ENCODE assay signal across 8 cellular contexts in genomic region chr13:31162151-31163008, GRCh38. TPM values are rescaled to one million over a fixed set of nuclear protein-coding genes. Genes with fewer than 3 reads are reported as not detected.
DNase-seq lines count a peak whose midpoint lies in the region; ATAC-seq lines count a peak whose summit lies in the region.

No MANE protein-coding gene starts in this region.

- H3K9ac ChIP-seq in mucosa of rectum (ENCODE audit: low read depth in 1 of 2, low read length in 2 of 2), result peak overlapping the region; percentile 77 to 78

- peak overlapping the region; percentile 94 to 100 (median 98) for H3K4me3 Mint-ChIP-seq in IgD-negative memory B cell
- peak overlapping the region; percentile 99 for H3K4me3 Mint-ChIP-seq in activated T-cell treated with anti-CD3 and anti-CD28 coated beads, Interleukin-2, amount 50 U/mL, for 24 hours

- H3K4me1 ChIP-seq in esophagus (ENCODE audit: control insufficient read depth in 2 of 2, insufficient read depth in 2 of 2, low read length in 1 of 2) (no peaks in the 10 kb centered on the region), mucosa of rectum (ENCODE audit: control insufficient read depth in 2 of 2, insufficient read depth in 2 of 2, low read length in 2 of 2) (peaks cover 12 to 13% of the 10 kb centered on the region in 2 donors)

- H3K9me3 ChIP-seq in esophagus (ENCODE audit: control insufficient read depth in 2 of 2, insufficient read depth in 1 of 2, low read depth in 1 of 2, low read length in 1 of 2), result no peaks in the 10 kb centered on the region
- H3K9me3 ChIP-seq in mucosa of rectum (ENCODE audit: control insufficient read depth in 2 of 2, low read length in 2 of 2), result no peaks in the 10 kb centered on the region

- WGBS in esophagus, 2 donors, result 0% methylated on average over 34 of the region's 34 CpGs

- peak overlapping the region; percentile 98 to 99 (median 99) for H3K27ac Mint-ChIP-seq in IgD-negative memory B cell
- H3K27ac Mint-ChIP-seq in activated T-cell treated with anti-CD3 and anti-CD28 coated beads, Interleukin-2, amount 50 U/mL, for 24 hours, result peak overlapping the region; percentile 98

- H3K4me3 ChIP-seq in esophagus (ENCODE audit: low read depth in 1 of 2, low read length in 2 of 2) (peak overlapping the region; percentile 60 to 93), mucosa of rectum (ENCODE audit: low read length in 2 of 2) (peak overlapping the region; percentile 84 to 98)

- peak; percentile 97 for DNase-seq in DMS153 treated with DMSO at 0.1 percent for 48 hours (lab: John Stamatoyannopoulos, UW; ENCODE audit: unreplicated experiment)
- peak; percentile 92 for DNase-seq in OCI-M1 (lab: John Stamatoyannopoulos, UW)
- DNase-seq in activated T-cell treated with anti-CD3 and anti-CD28 coated beads, Interleukin-2, amount 50 U/mL, for 24 hours, result peak; percentile 98
- DNase-seq in stimulated activated CD8-positive, alpha-beta memory T cell treated with anti-CD3 and anti-CD28 coated beads, Interleukin-4, amount 100 ng/mL, for 48 hours, result peak; percentile 94

- H3K27ac ChIP-seq in esophagus (ENCODE audit: low read depth in 2 of 2, low read length in 1 of 2) (peak overlapping the region; percentile 71 to 89), mucosa of rectum (ENCODE audit: low read depth in 2 of 2, low read length in 2 of 2) (peak overlapping the region; percentile 71 to 84)

- peaks cover 6% of the 10 kb centered on the region for H3K36me3 Mint-ChIP-seq in IgD-negative memory B cell
- H3K36me3 Mint-ChIP-seq in activated T-cell treated with anti-CD3 and anti-CD28 coated beads, Interleukin-2, amount 50 U/mL, for 24 hours (ENCODE audit: low read depth), result peaks cover 52% of the 10 kb centered on the region

- H3K9me3 Mint-ChIP-seq in IgD-negative memory B cell, result no peaks in the 10 kb centered on the region
- H3K9me3 Mint-ChIP-seq in activated T-cell treated with anti-CD3 and anti-CD28 coated beads, Interleukin-2, amount 50 U/mL, for 24 hours, result no peaks in the 10 kb centered on the region

- peak; percentile 85 for ATAC-seq in GM21576 (IDR thresholded peaks at IDR 0.05; ENCODE audit: unreplicated experiment)

- H3K27me3 Mint-ChIP-seq in IgD-negative memory B cell, result no peaks in the 10 kb centered on the region
- H3K27me3 Mint-ChIP-seq in activated T-cell treated with anti-CD3 and anti-CD28 coated beads, Interleukin-2, amount 50 U/mL, for 24 hours, result no peaks in the 10 kb centered on the region

- H3K27me3 ChIP-seq in esophagus (ENCODE audit: control insufficient read depth in 1 of 2, insufficient read depth in 2 of 2, low read length in 2 of 2), result no peaks in the 10 kb centered on the region
- H3K27me3 ChIP-seq in mucosa of rectum (ENCODE audit: control insufficient read depth in 2 of 2, insufficient read depth in 2 of 2, low read length in 2 of 2), result no peaks in the 10 kb centered on the region

- H3K36me3 ChIP-seq in esophagus (ENCODE audit: control insufficient read depth in 2 of 2, insufficient read depth in 2 of 2, low read length in 1 of 2) (no peaks in the 10 kb centered on the region), mucosa of rectum (ENCODE audit: control insufficient read depth in 2 of 2, insufficient read depth in 2 of 2, low read length in 2 of 2) (peaks cover 0 to 3% of the 10 kb centered on the region in 2 donors)

- H3K4me1 Mint-ChIP-seq in IgD-negative memory B cell, result peaks cover 28 to 38% (median 28%) of the 10 kb centered on the region in 3 donors
- peaks cover 42% of the 10 kb centered on the region for H3K4me1 Mint-ChIP-seq in activated T-cell treated with anti-CD3 and anti-CD28 coated beads, Interleukin-2, amount 50 U/mL, for 24 hours (ENCODE audit: low read depth)

RNA-seq across cellular contexts. Expression of gene HSPH1, which starts 0.7 kb away (rescaled TPM):
- polyA plus RNA-seq in IgD-negative memory B cell (52.8 TPM), esophagus (10 to 100 TPM; 22.0 to 31.3 TPM)

RNA-seq across cellular contexts. Expression of gene B3GLCT, which starts 37.4 kb away (rescaled TPM):
- 6.0 TPM for polyA plus RNA-seq in IgD-negative memory B cell
- polyA plus RNA-seq in esophagus, result 1 to 10 TPM; 1.9 to 2.0 TPM

Comparison
In these comparisons a context has a peak if more than half of its experiments do, and no peak if none do; other contexts are left out.
1. Peak in every context shown above with its lines: DNase-seq, ATAC-seq, H3K4me3 ChIP-seq and H3K27ac ChIP-seq.